In genomic region chr7:10704653-10705052, GRCh38 we compare ENCODE assay signal across 3 cellular contexts.
"Had no signal": no experiment of that assay in that cellular context is flagged by ENCODE, and none has a peak within 500 bp of the region (broad histone marks: within the 10 kb centered on the region; RNA-seq: fewer than 3 reads in every experiment).

No MANE protein-coding gene starts in this region.

- DNase-seq: GDM1, GF-D8 had no signal

- ATAC-seq: GM12878 had no signal

- H3K4me3 ChIP-seq: GM12878 had no signal
